In genomic region chr7:139181404-139181803, GRCh38 we compare ENCODE assay signal across 17 cellular contexts.
"Had no signal": no experiment of that assay in that cellular context is flagged by ENCODE, and none has a peak within 500 bp of the region (broad histone marks: within the 10 kb centered on the region; RNA-seq: fewer than 3 reads in every experiment).

No MANE protein-coding gene starts in this region.

- H3K4me3 ChIP-seq: gastroesophageal sphincter, heart right ventricle, lung, right atrium auricular region, skin epidermis, transverse colon, vagina had no signal

- H3K9me3 ChIP-seq: gastroesophageal sphincter, heart right ventricle, right atrium auricular region, transverse colon, vagina had no signal

- H3K4me1 ChIP-seq: gastroesophageal sphincter, heart right ventricle, right atrium auricular region, transverse colon, vagina had no signal

- H3K27ac ChIP-seq: gastroesophageal sphincter, heart right ventricle, right atrium auricular region, skin epidermis, transverse colon, vagina had no signal

- H3K27me3 ChIP-seq: gastroesophageal sphincter, heart right ventricle, right atrium auricular region, transverse colon, vagina had no signal

- ATAC-seq: gastroesophageal sphincter, heart right ventricle had no signal

- DNase-seq: activated CD4-positive, CD25-positive, alpha-beta regulatory T cell treated with anti-CD3 and anti-CD28 coated beads, Interleukin-2, amount 50 U/mL, for 72 hours; activated naive CD4-positive, alpha-beta T cell; activated naive CD8-positive, alpha-beta T cell treated with anti-CD3 and anti-CD28 coated beads, Interleukin-2, amount 10 ng/mL, durations not matched to agents 7 days and 5 days; cortex of kidney; effector CD8-positive, alpha-beta T cell; heart right ventricle; nephron progenitor cell; occipital lobe; stimulated activated CD4-positive, alpha-beta T cell treated with anti-CD3 and anti-CD28 coated beads, Interleukin-4, amount 100 ng/mL, for 24 hours; stimulated activated naive CD4-positive, alpha-beta T cell; substantia nigra; transverse colon had no signal

- H3K36me3 ChIP-seq: right atrium auricular region, transverse colon had no signal
